7 cellular contexts compared by ENCODE assay signal in genomic region chr4:3531306-3531886, GRCh38. TPM values are rescaled to one million over a fixed set of nuclear protein-coding genes. Genes with fewer than 3 reads are reported as not detected.
DNase-seq lines count a peak whose midpoint lies in the region; ATAC-seq and TF ChIP-seq lines count a peak whose summit lies in the region.

No MANE protein-coding gene starts in this region.

- no peak overlapping the region for H2AFZ ChIP-seq in HCT116 (ENCODE audit: low read depth, low read length, poor library complexity, severe bottlenecking)

- H4K20me1 ChIP-seq in HCT116 (ENCODE audit: insufficient read depth), result no peaks in the 10 kb centered on the region

- DNase-seq in HCT116 (ENCODE audit: low read depth, low spot score) (no peak), cardiac muscle cell (ENCODE audit: low read depth in 1 of 2, low spot score in 1 of 2) (peak in 1 of 2 donors; percentile 11), retina (peak; percentile 46), EL (no peak), GM10248 (ENCODE audit: extremely low spot score) (no peak), CD1c-positive myeloid dendritic cell (ENCODE audit: extremely low spot score) (no peak)

- H3K36me3 ChIP-seq in HCT116 (ENCODE audit: control insufficient read depth in 1 of 2, insufficient read depth in 2 of 2, low read length in 2 of 2), result peaks cover 7 to 14% of the 10 kb centered on the region in 2 experiments; a peak in 3 of 4 replicates
- H3K36me3 ChIP-seq in cardiac muscle cell, result no peaks in the 10 kb centered on the region

- CTCF ChIA-PET in HCT116 (lab: Charles Lee) (no interaction called here), GM10248 (lab: Yijun Ruan, JAX) (no interaction called here)

- TSS peak; percentile 65 for BruUV-seq in HCT116 (replicated peaks; lab: Mats Ljungman, UMichigan)

- RAD21 ChIA-PET in HCT116 (lab: Charles Lee; ENCODE audit: low non-redundant PET in 1 of 2, low total read pairs in 2 of 2, uncharacterized antibody in 2 of 2, unreplicated experiment in 2 of 2), result no interaction called here

- H3K9me3 ChIP-seq in HCT116 (ENCODE audit: control insufficient read depth in 1 of 2, insufficient read depth in 1 of 2, low read depth in 1 of 2, low read length in 2 of 2), result no peaks in the 10 kb centered on the region
- H3K9me3 ChIP-seq in cardiac muscle cell (ENCODE audit: low read depth), result no peaks in the 10 kb centered on the region

- no peak for TF ChIP-seq POLR2A in HCT116 (IDR thresholded peaks at IDR 0.05; ENCODE audit: borderline replicate concordance, extremely low read depth, insufficient read depth, insufficient read length)

- peak overlapping the region; percentile 88 for H3K9ac ChIP-seq in HCT116 (ENCODE audit: low read length)

- peaks cover 57% of the 10 kb centered on the region for H3K79me2 ChIP-seq in HCT116 (ENCODE audit: insufficient read depth, low read length)

- intact Hi-C loops in HCT116 (cut with micrococcal nuclease), result no loop called here

- H3K4me3 ChIP-seq in HCT116 (replicated peaks in 1 of 2; ENCODE audit: low read depth in 1 of 2, low read length in 2 of 2) (peak overlapping the region; percentile 81 to 89), WI38 (ENCODE audit: low read depth, low read length) (peak overlapping the region; percentile 86), cardiac muscle cell (peak overlapping the region; percentile 58)

- POLR2A ChIA-PET in HCT116 (lab: Charles Lee), result no interaction called here
- POLR2A ChIA-PET in GM10248 (lab: Yijun Ruan, JAX), result no interaction called here

- TF ChIP-seq RAD21 in HCT116 (IDR thresholded peaks at IDR 0.05; ENCODE audit: low read depth), result no peak

- peaks cover 4 to 16% of the 10 kb centered on the region in 2 experiments; a peak in 3 of 4 replicates for H3K4me1 ChIP-seq in HCT116 (ENCODE audit: control insufficient read depth in 1 of 2, insufficient read depth in 2 of 2, low read length in 2 of 2)
- peaks cover 26% of the 10 kb centered on the region for H3K4me1 ChIP-seq in cardiac muscle cell (ENCODE audit: low read depth)

- no peaks in the 10 kb centered on the region for H3K27me3 ChIP-seq in HCT116 (ENCODE audit: insufficient read depth, low read length)
- no peaks in the 10 kb centered on the region for H3K27me3 ChIP-seq in cardiac muscle cell

- peak overlapping the region; percentile 76 for H3K4me2 ChIP-seq in HCT116 (ENCODE audit: low read length)

- no peak for ATAC-seq in HCT116

- TF ChIP-seq CTCF in HCT116 (IDR thresholded peaks at IDR 0.05 in 2 of 3, conservative IDR thresholded peaks at IDR 0.05 in 1 of 3; ENCODE audit: borderline replicate concordance in 1 of 3, insufficient read depth in 1 of 3, low read depth in 2 of 3, low read length in 2 of 3) (no peak), WI38 (IDR thresholded peaks at IDR 0.05; ENCODE audit: low read depth, low read length) (no peak), cardiac muscle cell (IDR thresholded peaks at IDR 0.05; ENCODE audit: low read depth, low read length) (no peak), GM10248 (IDR thresholded peaks at IDR 0.05; ENCODE audit: control extremely low read depth, extremely low read depth, low read depth, missing control alignments) (no peak)

- H3K27ac ChIP-seq in HCT116 (ENCODE audit: low read depth, low read length) (peak overlapping the region; percentile 48; the same call in 1 of the 2 replicates), cardiac muscle cell (no peak overlapping the region)

- no peaks in the 10 kb centered on the region for H3K9me2 ChIP-seq in HCT116 (ENCODE audit: insufficient read depth)

TF ChIP-seq in HCT116, 20 proteins besides CTCF, POLR2A, EP300 and RAD21:
- TF ChIP-seq CEBPB (IDR thresholded peaks at IDR 0.05; ENCODE audit: low read depth) (no peak), SIN3A (IDR thresholded peaks at IDR 0.05; ENCODE audit: low read depth) (no peak), SP1 (IDR thresholded peaks at IDR 0.05; ENCODE audit: low read depth) (no peak), SRF (IDR thresholded peaks at IDR 0.05; ENCODE audit: low read depth) (no peak), YY1 (IDR thresholded peaks at IDR 0.05; ENCODE audit: extremely low read depth, insufficient replicate concordance, low read depth, low read length) (no peak)
- TF ChIP-seq, protein P1, sequence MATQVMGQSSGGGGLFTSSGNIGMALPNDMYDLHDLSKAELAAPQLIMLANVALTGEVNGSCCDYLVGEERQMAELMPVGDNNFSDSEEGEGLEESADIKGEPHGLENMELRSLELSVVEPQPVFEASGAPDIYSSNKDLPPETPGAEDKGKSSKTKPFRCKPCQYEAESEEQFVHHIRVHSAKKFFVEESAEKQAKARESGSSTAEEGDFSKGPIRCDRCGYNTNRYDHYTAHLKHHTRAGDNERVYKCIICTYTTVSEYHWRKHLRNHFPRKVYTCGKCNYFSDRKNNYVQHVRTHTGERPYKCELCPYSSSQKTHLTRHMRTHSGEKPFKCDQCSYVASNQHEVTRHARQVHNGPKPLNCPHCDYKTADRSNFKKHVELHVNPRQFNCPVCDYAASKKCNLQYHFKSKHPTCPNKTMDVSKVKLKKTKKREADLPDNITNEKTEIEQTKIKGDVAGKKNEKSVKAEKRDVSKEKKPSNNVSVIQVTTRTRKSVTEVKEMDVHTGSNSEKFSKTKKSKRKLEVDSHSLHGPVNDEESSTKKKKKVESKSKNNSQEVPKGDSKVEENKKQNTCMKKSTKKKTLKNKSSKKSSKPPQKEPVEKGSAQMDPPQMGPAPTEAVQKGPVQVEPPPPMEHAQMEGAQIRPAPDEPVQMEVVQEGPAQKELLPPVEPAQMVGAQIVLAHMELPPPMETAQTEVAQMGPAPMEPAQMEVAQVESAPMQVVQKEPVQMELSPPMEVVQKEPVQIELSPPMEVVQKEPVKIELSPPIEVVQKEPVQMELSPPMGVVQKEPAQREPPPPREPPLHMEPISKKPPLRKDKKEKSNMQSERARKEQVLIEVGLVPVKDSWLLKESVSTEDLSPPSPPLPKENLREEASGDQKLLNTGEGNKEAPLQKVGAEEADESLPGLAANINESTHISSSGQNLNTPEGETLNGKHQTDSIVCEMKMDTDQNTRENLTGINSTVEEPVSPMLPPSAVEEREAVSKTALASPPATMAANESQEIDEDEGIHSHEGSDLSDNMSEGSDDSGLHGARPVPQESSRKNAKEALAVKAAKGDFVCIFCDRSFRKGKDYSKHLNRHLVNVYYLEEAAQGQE (IDR thresholded peaks at IDR 0.05; ENCODE audit: low read depth), result no peak
TF ChIP-seq in HCT116: peak in this region for 0.

RNA-seq across cellular contexts. Expression of gene LRPAP1, which starts 0.8 kb away (rescaled TPM):
- 109 TPM for total RNA-seq in HCT116 (2021; ENCODE audit: unreplicated experiment)
- 169 and 183 TPM in 2 replicates for polyA plus RNA-seq in HCT116 (2012)
- 217 and 231 TPM in 2 replicates for total RNA-seq in cardiac muscle cell
- 255 and 296 TPM in 2 replicates for polyA plus RNA-seq in cardiac muscle cell
